ENCODE assay signal across 3 cellular contexts in genomic region chr17:16346721-16347271, GRCh38.
TF ChIP-seq lines count a peak whose summit lies in the region.

No MANE protein-coding gene starts in this region.

TF ChIP-seq in A549, 52 proteins besides CTCF, POLR2A, EP300 and RAD21:
- 0 out of 2 replicates have a peak, but pooled peaks have one; percentile 43 for TF ChIP-seq TP53 (CRISPR knock-in tag; IDR thresholded peaks at IDR 0.05)
- TF ChIP-seq MAZ (IDR thresholded peaks at IDR 0.05; ENCODE audit: borderline replicate concordance, low read depth, low read length), result no peak
- TF ChIP-seq GATA3 (IDR thresholded peaks at IDR 0.05; ENCODE audit: borderline replicate concordance), result no peak
- TF ChIP-seq ZC3H11A (IDR thresholded peaks at IDR 0.05), result no peak
- TF ChIP-seq ZFP36 (IDR thresholded peaks at IDR 0.05; ENCODE audit: borderline replicate concordance, partially characterized antibody), result no peak
- TF ChIP-seq HOXA7 (CRISPR knock-in tag; IDR thresholded peaks at IDR 0.05), result no peak; the same call in 1 of the 2 replicates
TF ChIP-seq in A549: peak in this region for 1.

TF ChIP-seq in HCT116, 20 proteins besides CTCF, POLR2A, EP300 and RAD21:
- TF ChIP-seq ZFX (IDR thresholded peaks at IDR 0.05) (no peak), POLR2AphosphoS5 (IDR thresholded peaks at IDR 0.05; ENCODE audit: low read depth, low read length) (no peak), CEBPB (IDR thresholded peaks at IDR 0.05; ENCODE audit: low read depth) (no peak), JUND (IDR thresholded peaks at IDR 0.05) (no peak), EZH2phosphoT487 (IDR thresholded peaks at IDR 0.05; ENCODE audit: borderline replicate concordance) (no peak), ATF3 (IDR thresholded peaks at IDR 0.05) (no peak), SIN3A (IDR thresholded peaks at IDR 0.05; ENCODE audit: low read depth) (no peak), EZH2 (IDR thresholded peaks at IDR 0.05) (no peak), TCF7L2 (IDR thresholded peaks at IDR 0.05; ENCODE audit: borderline replicate concordance, extremely low read depth, insufficient read depth, insufficient read length) (no peak), ZNF274 (IDR thresholded peaks at IDR 0.05; ENCODE audit: low read depth, low read length) (no peak), FOSL1 (IDR thresholded peaks at IDR 0.05; ENCODE audit: low read depth) (no peak), ZBTB33 (IDR thresholded peaks at IDR 0.05; ENCODE audit: extremely low read depth, insufficient replicate concordance, low read length) (no peak), ELF1 (IDR thresholded peaks at IDR 0.05; ENCODE audit: borderline replicate concordance, low read depth) (no peak), MAX (IDR thresholded peaks at IDR 0.05) (no peak), EGR1 (IDR thresholded peaks at IDR 0.05; ENCODE audit: low read depth) (no peak), YY1 (IDR thresholded peaks at IDR 0.05; ENCODE audit: extremely low read depth, insufficient replicate concordance, low read depth, low read length) (no peak), REST (IDR thresholded peaks at IDR 0.05; ENCODE audit: low read depth) (no peak), CBX3 (IDR thresholded peaks at IDR 0.05; ENCODE audit: low read depth) (no peak)

TF ChIP-seq in K562, 482 proteins besides CTCF, POLR2A, EP300 and RAD21:
- no peak for TF ChIP-seq ZNF584 (CRISPR knock-in tag; IDR thresholded peaks at IDR 0.05; ENCODE audit: low read depth)
- TF ChIP-seq ZNF140 (CRISPR knock-in tag; IDR thresholded peaks at IDR 0.05), result no peak
- no peak for TF ChIP-seq ZSCAN29 (IDR thresholded peaks at IDR 0.05)
- TF ChIP-seq TAF15 (IDR thresholded peaks at IDR 0.05; ENCODE audit: low read depth, low read length), result no peak
- no peak for TF ChIP-seq ADNP (tag; IDR thresholded peaks at IDR 0.05)
- peak; percentile 57; the same call in 1 of the 2 replicates for TF ChIP-seq SUPT5H (IDR thresholded peaks at IDR 0.05)
- TF ChIP-seq TSC22D4 (tag; IDR thresholded peaks at IDR 0.05), result no peak
